Comparison of ENCODE assay signal across 8 cellular contexts in the genomic region with DNA sequence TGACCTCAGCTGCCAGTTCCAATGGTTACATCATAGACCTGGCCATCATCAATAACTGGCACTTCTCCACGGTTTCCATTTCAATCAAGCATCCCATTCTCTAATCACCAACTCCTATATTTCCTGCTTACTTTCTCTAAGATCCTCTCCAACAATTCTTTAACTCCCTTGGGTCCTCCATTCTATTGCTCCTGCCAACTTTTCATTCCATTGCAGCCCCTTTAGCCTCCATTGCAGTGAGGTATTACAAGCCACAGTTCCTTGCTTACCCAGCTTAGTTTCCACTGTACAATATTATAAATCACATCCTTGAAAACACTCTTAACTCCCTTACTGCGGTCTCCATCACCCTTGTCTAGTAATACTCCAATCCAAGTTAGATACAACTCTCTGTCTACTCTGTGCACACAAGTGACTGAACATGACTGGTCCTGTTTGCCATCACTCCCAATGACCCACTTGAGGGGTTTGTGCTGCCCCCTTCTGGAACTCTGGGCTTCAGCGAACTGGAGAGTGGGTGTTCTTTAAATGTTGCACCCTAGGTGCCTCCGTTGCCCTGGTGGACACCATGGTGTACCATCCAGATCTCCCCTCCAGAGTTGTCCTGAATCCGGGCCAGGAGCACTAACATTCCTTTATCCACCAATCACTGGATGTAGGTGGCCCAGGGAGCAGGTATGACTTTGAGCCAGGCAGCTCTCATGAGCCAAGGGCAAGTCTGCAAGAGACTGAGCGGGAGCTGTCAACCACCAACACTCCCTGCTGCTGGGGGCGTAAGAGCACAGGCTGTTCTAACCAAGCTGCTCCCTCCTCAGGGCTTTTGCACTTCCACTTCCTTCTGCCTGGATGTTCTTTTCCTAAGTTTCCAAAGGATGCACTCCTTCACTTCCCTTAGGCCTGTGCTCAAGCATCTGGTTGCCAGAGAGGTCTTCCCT. TPM values are rescaled to one million over a fixed set of nuclear protein-coding genes. Genes with fewer than 3 reads are reported as not detected.
DNase-seq lines count a peak whose midpoint lies in the region; ATAC-seq, FAIRE-seq and TF ChIP-seq lines count a peak whose summit lies in the region.

No MANE protein-coding gene starts in this region.

- intact Hi-C loops in posterior cingulate gyrus (cut with DNase I): no loop called here

- TF ChIP-seq POLR2A in GM12891 (IDR thresholded peaks at IDR 0.05; ENCODE audit: low read depth, low read length): no peak

- peak; percentile 35 for FAIRE-seq in GM12891 (lab: Jason Lieb, UNC)

- no peak for ATAC-seq in HG03439 (IDR thresholded peaks at IDR 0.05; ENCODE audit: unreplicated experiment)

- no peak overlapping the region for H3K4me3 ChIP-seq in retinal pigment epithelial cell (ENCODE audit: low read length)

- TF ChIP-seq CTCF in retinal pigment epithelial cell (conservative IDR thresholded peaks at IDR 0.05; ENCODE audit: low read depth, low read length): peak; percentile 14

- DNase-seq in GM12891 (ENCODE audit: insufficient read length, low spot score) (no peak), NCI-H69 (lab: John Stamatoyannopoulos, UW) (peak; percentile 14), retinal pigment epithelial cell (ENCODE audit: low read depth) (no peak), SIG-M5 (lab: John Stamatoyannopoulos, UW) (no peak), posterior cingulate gyrus (no peak), DMS114 treated with DMSO at 0.1 percent for 48 hours (lab: John Stamatoyannopoulos, UW; ENCODE audit: unreplicated experiment) (no peak)
- peak; percentile 41 for DNase-seq in activated T-helper 9 cell treated with anti-CD3 and anti-CD28 coated beads, Interleukin-2, amount 50 U/mL, for 16 hours (ENCODE audit: low read depth)

TF ChIP-seq in GM12891, 5 proteins besides CTCF, POLR2A, EP300 and RAD21:
- TF ChIP-seq SPI1 (IDR thresholded peaks at IDR 0.05; ENCODE audit: low read depth, low read length): no peak
- TF ChIP-seq TAF1 (IDR thresholded peaks at IDR 0.05; ENCODE audit: low read depth, low read length): no peak
- TF ChIP-seq POU2F2 (IDR thresholded peaks at IDR 0.05; ENCODE audit: low read depth, low read length): no peak
- TF ChIP-seq PAX5 (IDR thresholded peaks at IDR 0.05; ENCODE audit: insufficient read depth, low read length, severe bottlenecking): no peak
- no peak for TF ChIP-seq POLR2AphosphoS5 (IDR thresholded peaks at IDR 0.05; ENCODE audit: low read depth, low read length)

RNA-seq across cellular contexts. Expression of gene FNDC7, which starts 3.7 kb away (rescaled TPM):
- not detected for polyA plus RNA-seq in GM12891 (2012; ENCODE audit: low read depth, missing spikeins)

RNA-seq across cellular contexts. Expression of gene PRPF38B, which starts 16.9 kb away (rescaled TPM):
- polyA plus RNA-seq in GM12891 (2012; ENCODE audit: low read depth, missing spikeins): 30.9 TPM

RNA-seq across cellular contexts. Expression of gene STXBP3, which starts 37.5 kb away (rescaled TPM):
- 12.9 TPM for polyA plus RNA-seq in GM12891 (2012; ENCODE audit: low read depth, missing spikeins)

RNA-seq across cellular contexts. Expression of gene HENMT1, which starts 48.1 kb away (rescaled TPM):
- 6.8 TPM for polyA plus RNA-seq in GM12891 (2012; ENCODE audit: low read depth, missing spikeins)

Comparison
In these comparisons a context has a peak if more than half of its experiments do, and no peak if none do; other contexts are left out.
1. DNase-seq: peak in NCI-H69 (single experiment) and activated T-helper 9 cell treated with anti-CD3 and anti-CD28 coated beads, Interleukin-2, amount 50 U/mL, for 16 hours (single experiment); none in GM12891 (single experiment), retinal pigment epithelial cell (single experiment), SIG-M5 (single experiment), posterior cingulate gyrus (0 of 10) and DMS114 treated with DMSO at 0.1 percent for 48 hours (single experiment).